In the genomic region with DNA sequence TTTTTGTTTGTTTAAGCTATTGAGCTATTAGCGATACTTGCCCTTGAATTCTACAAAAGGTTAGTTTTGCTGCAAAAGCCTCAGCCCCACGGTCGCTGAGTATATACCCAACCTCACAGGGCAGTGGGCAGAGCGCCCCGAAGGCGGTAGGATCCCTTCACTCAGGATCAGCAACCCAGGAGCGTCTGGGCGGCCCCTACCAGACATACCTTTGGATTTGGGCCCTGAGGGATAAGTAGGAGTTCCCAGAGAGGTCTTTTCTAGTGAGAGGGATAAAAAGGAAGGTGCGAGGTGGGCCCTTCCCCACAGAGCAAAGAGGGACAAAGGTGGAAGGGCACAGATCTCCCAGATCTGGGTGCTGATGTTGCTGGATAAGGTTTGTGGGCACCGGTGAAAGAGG, we compare ENCODE assay signal across 20 cellular contexts. TPM values are rescaled to one million over a fixed set of nuclear protein-coding genes. Genes with fewer than 3 reads are reported as not detected.
DNase-seq lines count a peak whose midpoint lies in the region; ATAC-seq and TF ChIP-seq lines count a peak whose summit lies in the region.
"Had no signal": no experiment of that assay in that cellular context is flagged by ENCODE, and none has a peak within 500 bp of the region (broad histone marks: within the 10 kb centered on the region; RNA-seq: fewer than 3 reads in every experiment).

No MANE protein-coding gene starts in this region.

- no peak for ATAC-seq in HG03139 (IDR thresholded peaks at IDR 0.05; ENCODE audit: unreplicated experiment)
- ATAC-seq: PC-3 had no signal

- no peak overlapping the region for H3K4me3 Mint-ChIP-seq in activated naive CD4-positive, alpha-beta T cell treated with anti-CD3 and anti-CD28 coated beads, Interleukin-2, amount 50 U/mL, for 24 hours
- peak overlapping the region; percentile 43 for H3K4me3 Mint-ChIP-seq in neural crest cell

- peak overlapping the region; percentile 8 for H3K4me3 ChIP-seq in iPS-15b (ENCODE audit: low read depth, low read length)
- H3K4me3 ChIP-seq: GM23248, MG63 had no signal

- peaks cover 42% of the 10 kb centered on the region for H3K4me1 ChIP-seq in iPS-15b (ENCODE audit: control insufficient read depth, insufficient read depth, low read length)

- peak overlapping the region; percentile 30 for H3K27ac Mint-ChIP-seq in activated naive CD4-positive, alpha-beta T cell treated with anti-CD3 and anti-CD28 coated beads, Interleukin-2, amount 50 U/mL, for 24 hours
- H3K27ac Mint-ChIP-seq in neural crest cell (ENCODE audit: unreplicated experiment), result peak overlapping the region; percentile 51

- no peaks in the 10 kb centered on the region for H3K27me3 ChIP-seq in iPS-15b (ENCODE audit: control insufficient read depth, insufficient read depth, low read length)
- H3K27me3 ChIP-seq: MG63 had no signal

- no peaks in the 10 kb centered on the region for H3K36me3 ChIP-seq in iPS-15b (ENCODE audit: control insufficient read depth, insufficient read depth, low read length)
- H3K36me3 ChIP-seq: MG63 had no signal

- H3K4me1 Mint-ChIP-seq in activated naive CD4-positive, alpha-beta T cell treated with anti-CD3 and anti-CD28 coated beads, Interleukin-2, amount 50 U/mL, for 24 hours, result no peaks in the 10 kb centered on the region
- peaks cover 59% of the 10 kb centered on the region for H3K4me1 Mint-ChIP-seq in neural crest cell

- H3K9me3 ChIP-seq in iPS-15b (ENCODE audit: control insufficient read depth, insufficient read depth, low read length), result no peaks in the 10 kb centered on the region
- H3K9me3 ChIP-seq: MG63 had no signal

- no peak for DNase-seq in activated naive CD4-positive, alpha-beta T cell (lab: John Stamatoyannopoulos, UW)
- DNase-seq in neural crest cell (ENCODE audit: low read depth, low spot score), result no peak
- no peak for DNase-seq in GM19240 (ENCODE audit: insufficient read length, low spot score)
- DNase-seq in stimulated activated CD4-positive, alpha-beta T cell treated with anti-CD3 and anti-CD28 coated beads, Interleukin-12 subunit alpha, Interleukin-12 subunit beta, amount 100 ng/mL, for 4 hours, result no peak
- no peak for DNase-seq in HCEC 1CT
- DNase-seq: AML-193, DMS79, GM23248, Kasumi-1, MG63, NCI-H1048, NCI-H1436 treated with DMSO at 0.1 percent for 48 hours, NCI-H2029, NCI-H526, RPMI8226, SHP77 treated with DMSO at 0.1 percent for 48 hours had no signal

- H3K27me3 Mint-ChIP-seq in activated naive CD4-positive, alpha-beta T cell treated with anti-CD3 and anti-CD28 coated beads, Interleukin-2, amount 50 U/mL, for 24 hours, result peaks cover 25% of the 10 kb centered on the region
- no peaks in the 10 kb centered on the region for H3K27me3 Mint-ChIP-seq in neural crest cell (ENCODE audit: low read depth)

- H3K9ac ChIP-seq in iPS-15b (ENCODE audit: low read depth, low read length), result no peak overlapping the region
- H3K9ac ChIP-seq: GM23248 had no signal

- no peaks in the 10 kb centered on the region for H3K9me3 Mint-ChIP-seq in activated naive CD4-positive, alpha-beta T cell treated with anti-CD3 and anti-CD28 coated beads, Interleukin-2, amount 50 U/mL, for 24 hours
- no peaks in the 10 kb centered on the region for H3K9me3 Mint-ChIP-seq in neural crest cell

- no peaks in the 10 kb centered on the region for H3K36me3 Mint-ChIP-seq in activated naive CD4-positive, alpha-beta T cell treated with anti-CD3 and anti-CD28 coated beads, Interleukin-2, amount 50 U/mL, for 24 hours
- peaks cover 6% of the 10 kb centered on the region for H3K36me3 Mint-ChIP-seq in neural crest cell (ENCODE audit: low read depth)

- TF ChIP-seq CTCF in neural crest cell (conservative IDR thresholded peaks at IDR 0.05), result no peak

RNA-seq across cellular contexts. Expression of a gene that starts 6.1 kb away (rescaled TPM):
- total RNA-seq in neural crest cell, result 88.0 and 90.0 TPM in 2 replicates
